In genomic region chr6:69084746-69085335, GRCh38 we compare ENCODE assay signal across 18 cellular contexts.
DNase-seq lines count a peak whose midpoint lies in the region; ATAC-seq, FAIRE-seq and TF ChIP-seq lines count a peak whose summit lies in the region.
"Had no signal": no experiment of that assay in that cellular context is flagged by ENCODE, and none has a peak within 500 bp of the region (broad histone marks: within the 10 kb centered on the region; RNA-seq: fewer than 3 reads in every experiment).

No MANE protein-coding gene starts in this region.

- H2AFZ ChIP-seq in HepG2 (ENCODE audit: low read length), result no peak overlapping the region
- H2AFZ ChIP-seq: PC-9 had no signal

- H3K4me3 ChIP-seq in HepG2 (replicated peaks in 1 of 3; ENCODE audit: insufficient read depth in 1 of 3, low read depth in 2 of 3, low read length in 3 of 3), result no peak overlapping the region
- H3K4me3 ChIP-seq in right lobe of liver, result no peak overlapping the region
- no peak overlapping the region for H3K4me3 ChIP-seq in brain microvascular endothelial cell (ENCODE audit: low read depth, low read length)
- H3K4me3 ChIP-seq: PC-9, SK-N-MC had no signal

- H3K9ac ChIP-seq in HepG2 (ENCODE audit: insufficient read depth, low read depth, low read length), result no peak overlapping the region

- H3K36me3 ChIP-seq in HepG2 (replicated peaks in 1 of 2; ENCODE audit: control insufficient read depth in 1 of 2, insufficient read depth in 2 of 2, low read length in 2 of 2) (no peaks in the 10 kb centered on the region), right lobe of liver (no peaks in the 10 kb centered on the region), brain microvascular endothelial cell (replicated peaks) (no peaks in the 10 kb centered on the region)

- TF ChIP-seq EP300 in HepG2 (IDR thresholded peaks at IDR 0.05; ENCODE audit: low read depth in 2 of 2, low read length in 2 of 2), result no peak
- no peak for TF ChIP-seq EP300 in HepG2 (CRISPR knock-in tag; IDR thresholded peaks at IDR 0.05; ENCODE audit: borderline replicate concordance)

- TF ChIP-seq POLR2A in HepG2 (IDR thresholded peaks at IDR 0.05; ENCODE audit: insufficient read depth in 1 of 2, low read depth in 2 of 2, low read length in 2 of 2), result no peak
- TF ChIP-seq POLR2A in right lobe of liver (IDR thresholded peaks at IDR 0.05), result no peak

- no peaks in the 10 kb centered on the region for H4K20me1 ChIP-seq in HepG2 (ENCODE audit: insufficient read depth, low read length)

- H3K4me2 ChIP-seq in HepG2 (ENCODE audit: low read depth, low read length), result no peak overlapping the region
- H3K4me2 ChIP-seq: PC-9 had no signal

- H3K79me2 ChIP-seq in HepG2 (ENCODE audit: insufficient read depth, low read length), result no peaks in the 10 kb centered on the region

- H3K27me3 ChIP-seq in HepG2 (ENCODE audit: control insufficient read depth in 1 of 2, insufficient read depth in 2 of 2, low read length in 2 of 2) (no peaks in the 10 kb centered on the region), right lobe of liver (no peaks in the 10 kb centered on the region), brain microvascular endothelial cell (replicated peaks) (no peaks in the 10 kb centered on the region)

- 0% methylated on average over 4 of the region's 4 CpGs for WGBS in HepG2 (ENCODE audit: low lambda C conversion rate)
- WGBS in right lobe of liver (ENCODE audit: insufficient coverage, low coverage, low lambda C conversion rate, missing lambda C conversion rate), result 56% methylated on average over 4 of the region's 4 CpGs

- no peaks in the 10 kb centered on the region for H3K9me3 ChIP-seq in HepG2 (ENCODE audit: low read length)
- no peaks in the 10 kb centered on the region for H3K9me3 ChIP-seq in right lobe of liver

- ATAC-seq in HepG2 (no peak), right lobe of liver (no peak), GM19035 (IDR thresholded peaks at IDR 0.05; ENCODE audit: unreplicated experiment) (no peak), GM18867 (IDR thresholded peaks at IDR 0.05; ENCODE audit: unreplicated experiment) (no peak)

- POLR2A ChIA-PET in HepG2 (lab: Yijun Ruan, JAX), result no interaction called here

- TF ChIP-seq CTCF in HepG2 (CRISPR knock-in tag; IDR thresholded peaks at IDR 0.05), result no peak
- no peak for TF ChIP-seq CTCF in right lobe of liver (IDR thresholded peaks at IDR 0.05)
- no peak for TF ChIP-seq CTCF in brain microvascular endothelial cell (IDR thresholded peaks at IDR 0.05; ENCODE audit: low read depth, low read length, missing control alignments)

- no TSS peak for BruUV-seq in HepG2 (replicated peaks; lab: Mats Ljungman, UMichigan)

- H3K27ac ChIP-seq in HepG2 (ENCODE audit: extremely low read length, insufficient read depth, low read length) (no peak overlapping the region), right lobe of liver (no peak overlapping the region), brain microvascular endothelial cell (peak overlapping the region; percentile 12)
- H3K27ac ChIP-seq: HL-60, PC-9, SK-N-MC had no signal

- no peak for FAIRE-seq in HepG2 (lab: Jason Lieb, UNC)

- DNase-seq in HepG2 (ENCODE audit: low spot score) (no peak), right lobe of liver (no peak), brain microvascular endothelial cell (no peak), kidney tubule cell (ENCODE audit: low spot score) (peak; percentile 65), SHP77 (lab: John Stamatoyannopoulos, UW) (no peak), retina (no peak)
- DNase-seq: 8988T; CD4-positive, alpha-beta memory T cell; KG1; NCI-H1048; NCI-H1436 treated with DMSO at 0.1 percent for 48 hours; NCI-H2029 treated with DMSO at 0.1 percent for 48 hours; NCI-H524; PC-9 had no signal

- in situ Hi-C loops in HepG2 (cut with HindIII; ENCODE audit: extremely low pct_ligation_motif_present, low pct_unique_long_range_greater_than_20kb), result no loop called here
- in situ Hi-C loops in brain microvascular endothelial cell (cut with HindIII; ENCODE audit: low pct_ligation_motif_present, low sequenced_read_pairs), result no loop called here

- intact Hi-C loops in HepG2 (cut with micrococcal nuclease; ENCODE audit: unreplicated experiment), result no loop called here
- intact Hi-C loops in right lobe of liver (cut with DNase I), result no loop called here

- no peaks in the 10 kb centered on the region for H3K4me1 ChIP-seq in HepG2 (ENCODE audit: insufficient read depth, low read length)
- no peaks in the 10 kb centered on the region for H3K4me1 ChIP-seq in right lobe of liver

- TF ChIP-seq RAD21 in HepG2 (CRISPR knock-in tag; IDR thresholded peaks at IDR 0.05), result no peak

- CTCF ChIA-PET in HepG2 (lab: Yijun Ruan, JAX; ENCODE audit: low intra/inter-chr PET ratio, low total read pairs), result no interaction called here

TF ChIP-seq in HepG2, 621 proteins besides CTCF, POLR2A, EP300 and RAD21:
- TF ChIP-seq ATF3 (CRISPR knock-in tag; IDR thresholded peaks at IDR 0.05) (no peak), CSRNP2 (CRISPR knock-in tag; conservative IDR thresholded peaks at IDR 0.05; ENCODE audit: low read depth) (no peak), CEBPB (IDR thresholded peaks at IDR 0.05; ENCODE audit: borderline replicate concordance, low read depth, low read length) (0 out of 2 replicates have a peak, but pooled peaks have one; percentile 5), NRL (CRISPR knock-in tag; IDR thresholded peaks at IDR 0.05; ENCODE audit: borderline replicate concordance) (no peak), RFX5 (IDR thresholded peaks at IDR 0.05; ENCODE audit: low read depth, low read length) (no peak)
